Comparison of ENCODE assay signal across 27 cellular contexts in genomic region chr9:114583371-114583770, GRCh38. TPM values are rescaled to one million over a fixed set of nuclear protein-coding genes. Genes with fewer than 3 reads are reported as not detected.
A peak's percentile ranks its signal among the peaks of the same experiment; 100 is the strongest.
DNase-seq lines count a peak whose midpoint lies in the region; ATAC-seq and TF ChIP-seq lines count a peak whose summit lies in the region.
"Had no signal": no experiment of that assay in that cellular context is flagged by ENCODE, and none has a peak within 500 bp of the region (broad histone marks: within the 10 kb centered on the region; RNA-seq: fewer than 3 reads in every experiment).

No MANE protein-coding gene starts in this region.

- H4K20me1 ChIP-seq in OCI-LY7 (ENCODE audit: insufficient read depth, low read length) (peaks cover 4% of the 10 kb centered on the region; the same call in 1 of the 2 replicates), neural progenitor cell (ENCODE audit: low read depth) (no peaks in the 10 kb centered on the region)

- POLR2A ChIA-PET in OCI-LY7 (lab: Charles Lee) (interaction anchor here (0.7 to 5.2 kb wide), 3 partner anchors 9 to 29 kb away, joined by 3 to 27 read pairs (median 4); no protein-coding TSS in a partner anchor), RWPE1 (lab: Yijun Ruan, JAX; ENCODE audit: low non-redundant PET) (no interaction called here)

- no peaks in the 10 kb centered on the region for H3K9me3 Mint-ChIP-seq in neural progenitor cell
- H3K9me3 Mint-ChIP-seq: activated CD4-positive, alpha-beta memory T cell treated with anti-CD3 and anti-CD28 coated beads for 36 hours; activated naive CD8-positive, alpha-beta T cell treated with anti-CD3 and anti-CD28 coated beads for 36 hours had no signal

- no peaks in the 10 kb centered on the region for H3K36me3 Mint-ChIP-seq in neural progenitor cell

- H3K27ac Mint-ChIP-seq in neural progenitor cell, result peak overlapping the region; percentile 86
- H3K27ac Mint-ChIP-seq: activated CD4-positive, alpha-beta memory T cell treated with anti-CD3 and anti-CD28 coated beads for 36 hours; activated naive CD8-positive, alpha-beta T cell treated with anti-CD3 and anti-CD28 coated beads for 36 hours; B cell had no signal

- BruUV-seq in OCI-LY7 (replicated peaks; lab: Mats Ljungman, UMichigan), result no TSS peak

- H3F3A ChIP-seq in neural progenitor cell (ENCODE audit: low read depth), result peaks cover 6% of the 10 kb centered on the region

- DNase-seq in ELF-1 (ENCODE audit: low read depth, low spot score) (peak; percentile 68), OCI-LY7 (ENCODE audit: low spot score) (no peak), iPS DF 19.7 (ENCODE audit: low read depth, low spot score) (peak; percentile 94), neural progenitor cell (ENCODE audit: low spot score) (no peak), RWPE1 (ENCODE audit: low spot score) (no peak), SK-N-DZ (ENCODE audit: low spot score) (no peak)
- no peak for DNase-seq in activated CD4-positive, CD25-positive, alpha-beta regulatory T cell (lab: John Stamatoyannopoulos, UW)
- DNase-seq: activated CD4-positive, alpha-beta memory T cell treated with anti-CD3 and anti-CD28 coated beads for 36 hours; activated CD8-positive, alpha-beta memory T cell treated with anti-CD3 and anti-CD28 coated beads, Interleukin-2, amount 50 U/mL, for 48 hours; activated naive CD8-positive, alpha-beta T cell treated with anti-CD3 and anti-CD28 coated beads for 36 hours; DMS79; dorsolateral prefrontal cortex; heart left ventricle; kidney; NCI-H1105; NCI-H1930; NCI-H226; retina; SHP77; small intestine; SW 1271; T1000; upper lobe of right lung had no signal

- no peak overlapping the region for H3K4me3 ChIP-seq in OCI-LY7 (ENCODE audit: low read depth, low read length, poor library complexity, severe bottlenecking)
- H3K4me3 ChIP-seq in neural progenitor cell, result no peak overlapping the region
- H3K4me3 ChIP-seq: dorsolateral prefrontal cortex, heart left ventricle, lung, upper lobe of right lung had no signal

- H2AFZ ChIP-seq in OCI-LY7 (ENCODE audit: low read length) (peak overlapping the region; percentile 97), neural progenitor cell (replicated peaks) (peak overlapping the region; percentile 93)

- no peaks in the 10 kb centered on the region for H3K9me2 ChIP-seq in OCI-LY7 (ENCODE audit: insufficient read depth, low read length)

- intact Hi-C loops in OCI-LY7 (cut with micrococcal nuclease; ENCODE audit: unreplicated experiment), result no loop called here

- H3K27me3 Mint-ChIP-seq in neural progenitor cell (ENCODE audit: insufficient read depth, low read depth), result no peaks in the 10 kb centered on the region
- H3K27me3 Mint-ChIP-seq: activated CD4-positive, alpha-beta memory T cell treated with anti-CD3 and anti-CD28 coated beads for 36 hours; activated naive CD8-positive, alpha-beta T cell treated with anti-CD3 and anti-CD28 coated beads for 36 hours; B cell had no signal

- CTCF ChIA-PET in OCI-LY7 (lab: Charles Lee; ENCODE audit: unreplicated experiment), result interaction anchor here (1.5 kb wide), 1 partner anchor 9 kb away, joined by 7 read pairs; no protein-coding TSS in a partner anchor
- CTCF ChIA-PET in RWPE1 (lab: Yijun Ruan, JAX), result interaction anchor here (1.2 kb wide), 1 partner anchor 12 kb away, joined by 3 read pairs; no protein-coding TSS in a partner anchor

- no peak overlapping the region for H3K9ac ChIP-seq in neural progenitor cell

- peaks cover 27% of the 10 kb centered on the region for H3K4me1 ChIP-seq in OCI-LY7 (ENCODE audit: insufficient read depth, low read length, poor library complexity, severe bottlenecking)
- peaks cover 4% of the 10 kb centered on the region for H3K4me1 ChIP-seq in neural progenitor cell
- H3K4me1 ChIP-seq: upper lobe of right lung had no signal

- H3K27me3 ChIP-seq in neural progenitor cell, result no peaks in the 10 kb centered on the region
- H3K27me3 ChIP-seq: dorsolateral prefrontal cortex, heart left ventricle, upper lobe of right lung had no signal

- ATAC-seq in HG03196 (IDR thresholded peaks at IDR 0.05; ENCODE audit: unreplicated experiment), result no peak
- ATAC-seq: heart left ventricle, HepG2, upper lobe of right lung had no signal

- H3K9me3 ChIP-seq in OCI-LY7 (ENCODE audit: low read length) (no peaks in the 10 kb centered on the region), neural progenitor cell (ENCODE audit: low read depth) (no peaks in the 10 kb centered on the region)
- H3K9me3 ChIP-seq: heart left ventricle, upper lobe of right lung had no signal

- peak overlapping the region; percentile 56 for H3K4me2 ChIP-seq in OCI-LY7 (ENCODE audit: low read length)
- H3K4me2 ChIP-seq in neural progenitor cell, result no peak overlapping the region

- H3K79me2 ChIP-seq in OCI-LY7 (ENCODE audit: insufficient read depth, low read depth, low read length) (peaks cover 8% of the 10 kb centered on the region), neural progenitor cell (ENCODE audit: low read depth) (peaks cover 8% of the 10 kb centered on the region)

- H3K36me3 ChIP-seq in OCI-LY7 (ENCODE audit: insufficient read depth, low read length) (no peaks in the 10 kb centered on the region), neural progenitor cell (no peaks in the 10 kb centered on the region)
- H3K36me3 ChIP-seq: heart left ventricle, upper lobe of right lung had no signal

- no peak overlapping the region for H3K27ac ChIP-seq in OCI-LY7 (ENCODE audit: low read depth, low read length, poor library complexity, severe bottlenecking)
- no peak overlapping the region for H3K27ac ChIP-seq in neural progenitor cell
- no peak overlapping the region for H3K27ac ChIP-seq in RWPE1
- H3K27ac ChIP-seq: dorsolateral prefrontal cortex, heart left ventricle, upper lobe of right lung had no signal

- TF ChIP-seq CTCF in OCI-LY7 (conservative IDR thresholded peaks at IDR 0.05; ENCODE audit: low read length) (no peak), neural progenitor cell (IDR thresholded peaks at IDR 0.05) (no peak), RWPE1 (conservative IDR thresholded peaks at IDR 0.05; ENCODE audit: low read depth) (no peak)

- H3K4me3 Mint-ChIP-seq in neural progenitor cell, result no peak overlapping the region
- H3K4me3 Mint-ChIP-seq: activated CD4-positive, alpha-beta memory T cell treated with anti-CD3 and anti-CD28 coated beads for 36 hours; activated naive CD8-positive, alpha-beta T cell treated with anti-CD3 and anti-CD28 coated beads for 36 hours; B cell had no signal

- peaks cover 20% of the 10 kb centered on the region for H3K4me1 Mint-ChIP-seq in neural progenitor cell

RNA-seq across cellular contexts. Expression of gene ATP6V1G1, which starts 4.2 kb away (rescaled TPM):
- 117 and 164 TPM in 2 replicates for total RNA-seq in OCI-LY7 (2014; rRNA removed; shearing (Covaris generic))
- total RNA-seq in OCI-LY7 (2022) (99.0 and 105 TPM in 2 replicates), neural progenitor cell (ENCODE audit: low replicate concordance) (157 and 253 TPM in 2 replicates)
- polyA plus RNA-seq in SK-N-DZ (2014; cell fraction: cytosol; rRNA removed), result 290 TPM in 2 replicates
- polyA plus RNA-seq in SK-N-DZ (2014; cell fraction: nucleus; rRNA removed), result 198 and 209 TPM in 2 replicates

RNA-seq across cellular contexts. Expression of gene TMEM268, which starts 27.7 kb away (rescaled TPM):
- total RNA-seq in OCI-LY7 (2014; rRNA removed; shearing (Covaris generic)), result 27.2 and 31.6 TPM in 2 replicates
- total RNA-seq in OCI-LY7 (2022) (68.0 and 71.2 TPM in 2 replicates), neural progenitor cell (ENCODE audit: low replicate concordance) (0.65 and 0.77 TPM in 2 replicates)
- 5.3 and 5.4 TPM in 2 replicates for polyA plus RNA-seq in SK-N-DZ (2014; cell fraction: cytosol; rRNA removed)
- 2.4 and 7.1 TPM in 2 replicates for polyA plus RNA-seq in SK-N-DZ (2014; cell fraction: nucleus; rRNA removed)

Comparison
In these comparisons a context has a peak if more than half of its experiments do, and no peak if none do; other contexts are left out.
1. DNase-seq: peak in ELF-1 (single experiment) and iPS DF 19.7 (single experiment); none in OCI-LY7 (single experiment), neural progenitor cell (single experiment), activated CD4-positive, CD25-positive, alpha-beta regulatory T cell (0 of 4), RWPE1 (single experiment) and SK-N-DZ (single experiment).
2. RNA of gene TMEM268, which starts 27.7 kb away (total RNA-seq): 27.2 to 71.2 TPM in OCI-LY7; 0.65 to 0.77 TPM in neural progenitor cell; every median in the first group is over 10 times any median in the second.